In genomic region chr20:57437672-57438330, GRCh38 we compare ENCODE assay signal across 14 cellular contexts. TPM values are rescaled to one million over a fixed set of nuclear protein-coding genes. Genes with fewer than 3 reads are reported as not detected.
DNase-seq lines count a peak whose midpoint lies in the region; ATAC-seq and TF ChIP-seq lines count a peak whose summit lies in the region.
"Had no signal": no experiment of that assay in that cellular context is flagged by ENCODE, and none has a peak within 500 bp of the region (broad histone marks: within the 10 kb centered on the region; RNA-seq: fewer than 3 reads in every experiment).

No MANE protein-coding gene starts in this region.

- H3K36me3 ChIP-seq in BLaER1 (no peaks in the 10 kb centered on the region), right atrium auricular region (no peaks in the 10 kb centered on the region), sigmoid colon (no peaks in the 10 kb centered on the region)

- H4K20me1 ChIP-seq in BLaER1 = no peaks in the 10 kb centered on the region

- no peak overlapping the region for H3K9ac ChIP-seq in BLaER1

- DNase-seq in SHP77 treated with DMSO at 0.1 percent for 48 hours (lab: John Stamatoyannopoulos, UW) (peak; percentile 77), right atrium auricular region (ENCODE audit: low spot score) (no peak), sigmoid colon (no peak), COLO829 (ENCODE audit: low spot score) (no peak), HFFc6 (no peak)
- DNase-seq: ACHN; activated naive CD8-positive, alpha-beta T cell treated with anti-CD3 and anti-CD28 coated beads for 36 hours; effector CD8-positive, alpha-beta T cell; naive B cell; NCI-H2227 treated with DMSO at 0.1 percent for 48 hours had no signal

- peak overlapping the region; percentile 9; the same call in 1 of the 2 replicates for H3K4me2 ChIP-seq in BLaER1

- H3K4me1 Mint-ChIP-seq in HFFc6 (ENCODE audit: low read depth) = no peaks in the 10 kb centered on the region

- H3K4me3 Mint-ChIP-seq in HFFc6 = no peak overlapping the region
- H3K4me3 Mint-ChIP-seq: activated naive CD8-positive, alpha-beta T cell treated with anti-CD3 and anti-CD28 coated beads for 36 hours had no signal

- TF ChIP-seq CTCF in right atrium auricular region (IDR thresholded peaks at IDR 0.05) = no peak
- TF ChIP-seq CTCF in sigmoid colon (IDR thresholded peaks at IDR 0.05) = no peak
- no peak for TF ChIP-seq CTCF in HFFc6 (IDR thresholded peaks at IDR 0.05)

- H3K27me3 ChIP-seq in BLaER1 (no peaks in the 10 kb centered on the region), right atrium auricular region (no peaks in the 10 kb centered on the region), sigmoid colon (no peaks in the 10 kb centered on the region)

- H3K36me3 Mint-ChIP-seq in HFFc6 (ENCODE audit: low read depth) = peaks cover 4% of the 10 kb centered on the region; the same call in 1 of the 2 replicates
- H3K36me3 Mint-ChIP-seq: naive B cell had no signal

- H3K4me3 ChIP-seq in BLaER1 = no peak overlapping the region
- H3K4me3 ChIP-seq in right atrium auricular region = no peak overlapping the region
- H3K4me3 ChIP-seq in sigmoid colon = no peak overlapping the region

- H3K27ac Mint-ChIP-seq in HFFc6 = no peak overlapping the region
- H3K27ac Mint-ChIP-seq: activated naive CD8-positive, alpha-beta T cell treated with anti-CD3 and anti-CD28 coated beads for 36 hours had no signal

- no peak for ATAC-seq in GM18867 (IDR thresholded peaks at IDR 0.05; ENCODE audit: unreplicated experiment)
- no peak for ATAC-seq in GM21723 (IDR thresholded peaks at IDR 0.05; ENCODE audit: unreplicated experiment)

- TF ChIP-seq EP300 in sigmoid colon (IDR thresholded peaks at IDR 0.05) = peak in 1 of 4 donors; percentile 65

- H3K9me3 ChIP-seq in BLaER1 (peaks cover 12% of the 10 kb centered on the region), right atrium auricular region (no peaks in the 10 kb centered on the region), sigmoid colon (no peaks in the 10 kb centered on the region)

- 78% methylated on average over 18 of the region's 18 CpGs for WGBS in sigmoid colon, 2 donors

- H3K27ac ChIP-seq in BLaER1 (no peak overlapping the region), right atrium auricular region (peak overlapping the region; percentile 91 to 92), sigmoid colon (peak overlapping the region; percentile 93 to 99 (median 95))

- no peak for TF ChIP-seq POLR2A in sigmoid colon (IDR thresholded peaks at IDR 0.05)

- intact Hi-C loops in sigmoid colon (cut with DNase I) = loop anchor here (2.0 kb wide), 1 partner anchor 57 kb away; no protein-coding TSS in a partner anchor

- H3K9me3 Mint-ChIP-seq in HFFc6 = peaks cover 7% of the 10 kb centered on the region

- peaks cover 26% of the 10 kb centered on the region for H3K27me3 Mint-ChIP-seq in HFFc6 (ENCODE audit: insufficient read depth)
- H3K27me3 Mint-ChIP-seq: activated naive CD8-positive, alpha-beta T cell treated with anti-CD3 and anti-CD28 coated beads for 36 hours; IgD-negative memory B cell; naive B cell had no signal

- H3K4me1 ChIP-seq in BLaER1 = peaks cover 87% of the 10 kb centered on the region
- peaks cover 0 to 90% of the 10 kb centered on the region in 2 donors for H3K4me1 ChIP-seq in right atrium auricular region
- H3K4me1 ChIP-seq in sigmoid colon = peaks cover 0 to 89% (median 82%) of the 10 kb centered on the region in 4 donors

RNA-seq across cellular contexts. Expression of gene RBM38, which starts 46.6 kb away (rescaled TPM):
- total RNA-seq in right atrium auricular region (100 to 1,000 TPM; 127 to 151 TPM), sigmoid colon (10 to 100 TPM; 48.5 to 94.2 (median 78.8) TPM)
- 10 to 100 TPM; 31.4 to 59.9 (median 34.8) TPM for polyA plus RNA-seq in sigmoid colon
- total RNA-seq in HFFc6 (2021; fragmentation: NEBNext Ultra II Directional; extraction: Animal tissue kit (Norgen Biotek cat#: 25700)) = 1 to 10 TPM; 3.7 to 5.7 (median 4.6) TPM

Comparison
In these comparisons a context has a peak if more than half of its experiments do, and no peak if none do; other contexts are left out.
1. RNA of gene RBM38, which starts 46.6 kb away (total RNA-seq): 127 to 151 TPM in right atrium auricular region and 48.5 to 94.2 TPM in sigmoid colon; 3.7 to 5.7 TPM in HFFc6; every median in the first group is over 4 times any median in the second.